Comparison of ENCODE assay signal across 1 cellular context in genomic region chr4:9804918-9805317, GRCh38.
TF ChIP-seq lines count a peak whose summit lies in the region.

No MANE protein-coding gene starts in this region.

TF ChIP-seq in WTC11, 78 proteins besides CTCF, POLR2A, EP300 and RAD21:
- TF ChIP-seq PRDM15 (CRISPR knock-in tag; IDR thresholded peaks at IDR 0.05): no peak
- no peak for TF ChIP-seq TEAD4 (CRISPR knock-in tag; IDR thresholded peaks at IDR 0.05)
- TF ChIP-seq ERG (CRISPR knock-in tag; IDR thresholded peaks at IDR 0.05): no peak
- no peak for TF ChIP-seq PREB (CRISPR knock-in tag; IDR thresholded peaks at IDR 0.05; ENCODE audit: borderline replicate concordance)
- no peak for TF ChIP-seq ATF1 (CRISPR knock-in tag; IDR thresholded peaks at IDR 0.05)
- no peak for TF ChIP-seq ZNF263 (CRISPR knock-in tag; IDR thresholded peaks at IDR 0.05; ENCODE audit: low read depth)
- no peak for TF ChIP-seq ZNF423 (CRISPR knock-in tag; IDR thresholded peaks at IDR 0.05)
- TF ChIP-seq FOXP4 (CRISPR knock-in tag; IDR thresholded peaks at IDR 0.05): no peak
- TF ChIP-seq IRF1 (CRISPR knock-in tag; IDR thresholded peaks at IDR 0.05): no peak
- no peak for TF ChIP-seq ZNF219 (CRISPR knock-in tag; IDR thresholded peaks at IDR 0.05; ENCODE audit: borderline replicate concordance)
- no peak for TF ChIP-seq SP1 (CRISPR knock-in tag; conservative IDR thresholded peaks at IDR 0.05)
- TF ChIP-seq EMX1 (CRISPR knock-in tag; IDR thresholded peaks at IDR 0.05): no peak
- TF ChIP-seq ZMAT4 (CRISPR knock-in tag; IDR thresholded peaks at IDR 0.05): no peak
- no peak for TF ChIP-seq ZNF671 (CRISPR knock-in tag; IDR thresholded peaks at IDR 0.05)
- no peak for TF ChIP-seq ZBTB21 (CRISPR knock-in tag; IDR thresholded peaks at IDR 0.05; ENCODE audit: borderline replicate concordance)
TF ChIP-seq in WTC11: peak in this region for 0.
